ENCODE assay signal across 16 cellular contexts in genomic region chr11:11661356-11662040, GRCh38.
"Had no signal": no experiment of that assay in that cellular context is flagged by ENCODE, and none has a peak within 500 bp of the region (broad histone marks: within the 10 kb centered on the region; RNA-seq: fewer than 3 reads in every experiment).

No MANE protein-coding gene starts in this region.

- H3K27ac ChIP-seq: breast epithelium, heart left ventricle, stomach, thoracic aorta had no signal

- H3K4me1 Mint-ChIP-seq: activated naive CD8-positive, alpha-beta T cell treated with anti-CD3 and anti-CD28 coated beads, Interleukin-2, amount 10 ng/mL, durations not matched to agents 7 days and 5 days had no signal

- H3K36me3 Mint-ChIP-seq: activated CD4-positive, alpha-beta memory T cell treated with anti-CD3 and anti-CD28 coated beads for 36 hours; activated naive CD8-positive, alpha-beta T cell treated with anti-CD3 and anti-CD28 coated beads, Interleukin-2, amount 10 ng/mL, durations not matched to agents 7 days and 5 days had no signal

- H3K36me3 ChIP-seq: breast epithelium, heart left ventricle, stomach, thoracic aorta had no signal

- ATAC-seq: heart left ventricle had no signal

- H3K4me1 ChIP-seq: breast epithelium, stomach had no signal

- H3K9me3 ChIP-seq: breast epithelium, heart left ventricle, stomach, thoracic aorta had no signal

- H3K9me3 Mint-ChIP-seq: activated CD4-positive, alpha-beta memory T cell treated with anti-CD3 and anti-CD28 coated beads for 36 hours; activated naive CD8-positive, alpha-beta T cell treated with anti-CD3 and anti-CD28 coated beads, Interleukin-2, amount 10 ng/mL, durations not matched to agents 7 days and 5 days had no signal

- H3K27ac Mint-ChIP-seq: activated CD4-positive, alpha-beta memory T cell treated with anti-CD3 and anti-CD28 coated beads for 36 hours; activated naive CD8-positive, alpha-beta T cell treated with anti-CD3 and anti-CD28 coated beads, Interleukin-2, amount 10 ng/mL, durations not matched to agents 7 days and 5 days; nephron progenitor cell had no signal

- DNase-seq: activated CD4-positive, alpha-beta memory T cell treated with anti-CD3 and anti-CD28 coated beads for 36 hours; activated CD4-positive, CD25-positive, alpha-beta regulatory T cell treated with anti-CD3 and anti-CD28 coated beads, Interleukin-2, amount 50 U/mL, for 72 hours; activated gamma-delta T cell treated with Interleukin-2 at 50 U/mL for 16 hours; activated naive CD8-positive, alpha-beta T cell treated with anti-CD3 and anti-CD28 coated beads, Interleukin-2, amount 10 ng/mL, durations not matched to agents 7 days and 5 days; activated T-cell treated with anti-CD3 and anti-CD28 coated beads, Interleukin-2, amount 50 U/mL, for 48 hours; aorta; foreskin melanocyte; heart left ventricle; kidney glomerular epithelial cell; nephron progenitor cell; stimulated activated CD4-positive, alpha-beta T cell treated with anti-CD3 and anti-CD28 coated beads, Interleukin-15, amount 100 ng/mL, for 24 hours; stimulated activated CD4-positive, alpha-beta T cell treated with anti-CD3 and anti-CD28 coated beads, Interleukin-4, amount 100 ng/mL, for 24 hours; stomach; T-helper 2 cell had no signal

- H3K4me3 Mint-ChIP-seq: activated CD4-positive, alpha-beta memory T cell treated with anti-CD3 and anti-CD28 coated beads for 36 hours; activated naive CD8-positive, alpha-beta T cell treated with anti-CD3 and anti-CD28 coated beads, Interleukin-2, amount 10 ng/mL, durations not matched to agents 7 days and 5 days; nephron progenitor cell had no signal

- H3K4me3 ChIP-seq: breast epithelium, heart left ventricle, stomach, thoracic aorta had no signal
